ENCODE assay signal across 1 cellular context in genomic region chr7:74253975-74254857, GRCh38.
A peak's percentile ranks its signal among the peaks of the same experiment; 100 is the strongest.
TF ChIP-seq lines count a peak whose summit lies in the region.

Gene RFC2 (minus strand): TSS chr7:74254399. CDS start chr7:74254383, 16 bp downstream.

TF ChIP-seq in HCT116, 20 proteins besides CTCF, POLR2A, EP300 and RAD21 (continued from another document):
- TF ChIP-seq TCF7L2 (IDR thresholded peaks at IDR 0.05; ENCODE audit: borderline replicate concordance, extremely low read depth, insufficient read depth, insufficient read length) (no peak), CEBPB (IDR thresholded peaks at IDR 0.05; ENCODE audit: low read depth) (no peak), ZBTB33 (IDR thresholded peaks at IDR 0.05; ENCODE audit: extremely low read depth, insufficient replicate concordance, low read length) (peak; percentile 9), EZH2 (IDR thresholded peaks at IDR 0.05) (no peak)
